ENCODE assay signal across 8 cellular contexts in the genomic region with DNA sequence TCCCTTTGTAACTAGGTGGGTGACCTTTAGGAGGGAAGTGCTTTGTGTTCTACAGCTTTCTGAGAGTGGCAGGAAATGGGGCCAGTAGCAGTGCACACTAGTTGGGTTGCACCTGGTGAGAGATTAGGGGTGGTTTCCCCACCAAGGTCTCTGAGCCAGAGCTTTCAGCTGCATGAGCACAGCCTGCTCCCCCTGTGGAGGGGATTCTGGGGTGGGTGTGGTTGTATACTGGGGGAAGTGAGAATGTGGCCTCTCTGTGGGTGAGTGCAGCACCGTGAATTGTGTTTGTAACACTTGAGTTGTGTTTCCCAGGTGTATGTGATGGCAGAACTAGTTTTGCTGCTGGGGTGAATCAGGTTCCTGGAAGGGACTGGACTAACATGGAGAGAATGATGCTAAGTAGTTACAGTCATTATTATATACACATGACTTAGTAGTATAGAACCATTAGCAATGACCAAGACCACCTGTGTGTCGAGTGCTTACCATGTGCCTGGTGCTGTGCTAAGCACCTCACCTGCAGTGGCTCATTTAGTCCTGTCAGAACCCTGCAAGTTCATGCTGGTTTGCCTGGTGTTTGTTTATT. TPM values are rescaled to one million over a fixed set of nuclear protein-coding genes. Genes with fewer than 3 reads are reported as not detected.
DNase-seq lines count a peak whose midpoint lies in the region; ATAC-seq, FAIRE-seq and TF ChIP-seq lines count a peak whose summit lies in the region.

No MANE protein-coding gene starts in this region.

- H2AFZ ChIP-seq in IMR-90 (replicated peaks; ENCODE audit: low read length, poor library complexity) = peak overlapping the region; percentile 68
- H2AFZ ChIP-seq in hepatocyte = no peak overlapping the region

- DNase-seq in GM12891 (ENCODE audit: insufficient read length, low spot score) (peak; percentile 67), IMR-90 (no peak), hepatocyte (ENCODE audit: low spot score) (peak; percentile 24), NCI-H2171 (lab: John Stamatoyannopoulos, UW) (no peak), SW480 (ENCODE audit: low spot score) (no peak)
- DNase-seq in activated T-cell treated with anti-CD3 and anti-CD28 coated beads, Interleukin-2, amount 50 U/mL, for 24 hours = peak; percentile 63
- DNase-seq in stimulated activated naive B cell treated with anti-CD40 and anti-IgM and Interleukin-4, amounts not matched to agents 10 μg/mL and 1 μg/mL and 100 μg/mL, for 72 hours = peak; percentile 93

- H4K5ac ChIP-seq in IMR-90 (ENCODE audit: low read depth, low read length) = no peak overlapping the region

- H2BK5ac ChIP-seq in IMR-90 (ENCODE audit: low read depth, low read length, poor library complexity, severe bottlenecking) = no peak overlapping the region

- peak overlapping the region; percentile 48 for H3K4ac ChIP-seq in IMR-90 (ENCODE audit: low read depth, low read length)

- H2AK5ac ChIP-seq in IMR-90 (ENCODE audit: low read depth, low read length) = no peak overlapping the region

- H3K4me3 Mint-ChIP-seq in activated T-cell treated with anti-CD3 and anti-CD28 coated beads, Interleukin-2, amount 50 U/mL, for 24 hours = peak overlapping the region; percentile 52
- peak overlapping the region; percentile 77 to 81 for H3K4me3 Mint-ChIP-seq in stimulated activated naive B cell treated with anti-CD40 and anti-IgM and Interleukin-4, amounts not matched to agents 10 μg/mL and 1 μg/mL and 100 μg/mL, for 72 hours

- H3K27me3 Mint-ChIP-seq in activated T-cell treated with anti-CD3 and anti-CD28 coated beads, Interleukin-2, amount 50 U/mL, for 24 hours = no peaks in the 10 kb centered on the region
- no peaks in the 10 kb centered on the region for H3K27me3 Mint-ChIP-seq in stimulated activated naive B cell treated with anti-CD40 and anti-IgM and Interleukin-4, amounts not matched to agents 10 μg/mL and 1 μg/mL and 100 μg/mL, for 72 hours

- CTCF ChIA-PET in IMR-90 (lab: Yijun Ruan, JAX) = interaction anchor here (1.6 to 6.7 kb wide), 5 partner anchors 9 to 130 kb away, joined by 4 to 59 read pairs (median 12); a partner anchor contains a TSS

- H3K9me3 ChIP-seq in IMR-90 (ENCODE audit: control insufficient read depth, insufficient read depth, low read length) = no peaks in the 10 kb centered on the region
- no peaks in the 10 kb centered on the region for H3K9me3 ChIP-seq in hepatocyte (ENCODE audit: low read depth)

- peak overlapping the region; percentile 36; the same call in 1 of the 2 replicates for H4K91ac ChIP-seq in IMR-90 (ENCODE audit: insufficient read depth, low read depth, low read length)

- WGBS in IMR-90 (ENCODE audit: extremely low coverage in 2 of 2, insufficient read length in 1 of 2), 2 experiments = no CpG with 5 or more reads among the region's 2 CpGs
- 73% methylated on average over 2 of the region's 2 CpGs for WGBS in hepatocyte (ENCODE audit: low lambda C conversion rate, missing lambda C conversion rate)

- H3K18ac ChIP-seq in IMR-90 (ENCODE audit: low read depth, low read length) = no peak overlapping the region

- peaks cover 4 to 43% of the 10 kb centered on the region in 2 experiments; a peak in 3 of 4 replicates for H3K79me1 ChIP-seq in IMR-90 (ENCODE audit: low read depth in 1 of 2, low read length in 2 of 2)

- dilution Hi-C loops in IMR-90 (cut with HindIII; ENCODE audit: low sequenced_read_pairs, unreplicated experiment) = loop anchor here (25.0 kb wide), 1 partner anchor 126 kb away; no protein-coding TSS in a partner anchor

- no peak overlapping the region for H2BK15ac ChIP-seq in IMR-90 (ENCODE audit: low read depth, low read length)

- intact Hi-C loops in IMR-90 (cut with micrococcal nuclease) = loop anchor here (10.0 kb wide), 1 partner anchor 209 kb away; no protein-coding TSS in a partner anchor

- H3K4me2 ChIP-seq in IMR-90 (ENCODE audit: low read depth, low read length) = no peak overlapping the region
- H3K4me2 ChIP-seq in hepatocyte = peak overlapping the region; percentile 94

- no peaks in the 10 kb centered on the region for H3K36me3 ChIP-seq in IMR-90 (ENCODE audit: control insufficient read depth, insufficient read depth, low read length)
- H3K36me3 ChIP-seq in hepatocyte (replicated peaks; ENCODE audit: insufficient read depth, low read depth) = no peaks in the 10 kb centered on the region

- H2BK120ac ChIP-seq in IMR-90 (ENCODE audit: low read depth, low read length) = peak overlapping the region; percentile 45

- H3K9ac ChIP-seq in IMR-90 (ENCODE audit: low read depth, low read length) = no peak overlapping the region

- H3K23ac ChIP-seq in IMR-90 (ENCODE audit: low read depth, low read length) = no peak overlapping the region

- ATAC-seq in GM21515 (IDR thresholded peaks at IDR 0.05; ENCODE audit: unreplicated experiment) (peak; percentile 70), IMR-90 (ENCODE audit: low read depth) (no peak)
- ATAC-seq in stimulated activated naive B cell treated with anti-CD40 and anti-IgM and Interleukin-4, amounts not matched to agents 10 μg/mL and 1 μg/mL and 100 μg/mL, for 72 hours (replicated peaks) = peak; percentile 85

- in situ Hi-C loops in IMR-90 (cut with MboI; ENCODE audit: low sequenced_read_pairs) = loop anchor here (25.0 kb wide), 1 partner anchor 476 kb away; a partner anchor contains a TSS

- H2BK20ac ChIP-seq in IMR-90 (ENCODE audit: low read depth, low read length) = 0 out of 2 replicates have a peak overlapping the region, but pooled peaks have one; percentile 9

- no peak overlapping the region for H3K4me3 ChIP-seq in IMR-90 (ENCODE audit: insufficient read depth, low read depth, low read length)
- H3K4me3 ChIP-seq in hepatocyte = no peak overlapping the region

- H4K20me1 ChIP-seq in IMR-90 (ENCODE audit: insufficient read depth, low read length) (peaks cover 14% of the 10 kb centered on the region), hepatocyte (ENCODE audit: insufficient read depth, poor library complexity, severe bottlenecking) (no peaks in the 10 kb centered on the region)

- H3K27ac ChIP-seq in IMR-90 (ENCODE audit: insufficient read depth, low read length) = no peak overlapping the region
- peak overlapping the region; percentile 93 for H3K27ac ChIP-seq in hepatocyte

- FAIRE-seq in GM12891 (lab: Jason Lieb, UNC) = peak; percentile 85

- H3K9me1 ChIP-seq in IMR-90 (ENCODE audit: insufficient read depth, low read length) = peaks cover 19% of the 10 kb centered on the region

- POLR2A ChIA-PET in IMR-90 (lab: Charles Lee; ENCODE audit: unreplicated experiment) = no interaction called here

- H4K8ac ChIP-seq in IMR-90 (ENCODE audit: low read depth in 2 of 2, low read length in 2 of 2) = peak overlapping the region in 1 of 2 experiments; percentile 12; a peak in 1 of 4 replicates

- H3K4me1 ChIP-seq in IMR-90 (ENCODE audit: control insufficient read depth, insufficient read depth, low read length) (peaks cover 23% of the 10 kb centered on the region), hepatocyte (ENCODE audit: insufficient read depth) (peaks cover 36% of the 10 kb centered on the region)

- H3K9me3 Mint-ChIP-seq in activated T-cell treated with anti-CD3 and anti-CD28 coated beads, Interleukin-2, amount 50 U/mL, for 24 hours = no peaks in the 10 kb centered on the region
- H3K9me3 Mint-ChIP-seq in stimulated activated naive B cell treated with anti-CD40 and anti-IgM and Interleukin-4, amounts not matched to agents 10 μg/mL and 1 μg/mL and 100 μg/mL, for 72 hours = no peaks in the 10 kb centered on the region

- H3K27me3 ChIP-seq in IMR-90 (ENCODE audit: control insufficient read depth, insufficient read depth, low read length) = no peaks in the 10 kb centered on the region
- no peaks in the 10 kb centered on the region for H3K27me3 ChIP-seq in hepatocyte

- TF ChIP-seq CTCF in IMR-90 (conservative IDR thresholded peaks at IDR 0.05; ENCODE audit: low read depth, low read length) (no peak), hepatocyte (IDR thresholded peaks at IDR 0.05; ENCODE audit: poor library complexity) (no peak)

- peaks cover 20% of the 10 kb centered on the region for H3K36me3 Mint-ChIP-seq in activated T-cell treated with anti-CD3 and anti-CD28 coated beads, Interleukin-2, amount 50 U/mL, for 24 hours (ENCODE audit: low read depth)
- H3K36me3 Mint-ChIP-seq in stimulated activated naive B cell treated with anti-CD40 and anti-IgM and Interleukin-4, amounts not matched to agents 10 μg/mL and 1 μg/mL and 100 μg/mL, for 72 hours = peaks cover 6 to 27% of the 10 kb centered on the region in 2 donors

- peak overlapping the region; percentile 92 for H3K27ac Mint-ChIP-seq in activated T-cell treated with anti-CD3 and anti-CD28 coated beads, Interleukin-2, amount 50 U/mL, for 24 hours
- peak overlapping the region; percentile 99 for H3K27ac Mint-ChIP-seq in stimulated activated naive B cell treated with anti-CD40 and anti-IgM and Interleukin-4, amounts not matched to agents 10 μg/mL and 1 μg/mL and 100 μg/mL, for 72 hours

- H3K9me2 ChIP-seq in hepatocyte (replicated peaks; ENCODE audit: insufficient read depth) = no peaks in the 10 kb centered on the region

- peak overlapping the region; percentile 91 for H2AK9ac ChIP-seq in IMR-90 (replicated peaks; ENCODE audit: low read depth, low read length, poor library complexity)

- H3K14ac ChIP-seq in IMR-90 (replicated peaks; ENCODE audit: low read depth, low read length) = peak overlapping the region; percentile 31; the same call in 1 of the 2 replicates

- TF ChIP-seq POLR2A in GM12891 (IDR thresholded peaks at IDR 0.05; ENCODE audit: low read depth, low read length) (no peak), IMR-90 (IDR thresholded peaks at IDR 0.05; ENCODE audit: low read depth, low read length) (no peak)

- TF ChIP-seq RAD21 in IMR-90 (IDR thresholded peaks at IDR 0.05; ENCODE audit: low read length) = no peak

- H3K79me2 ChIP-seq in hepatocyte = peaks cover 13% of the 10 kb centered on the region

- no peak overlapping the region for H3K56ac ChIP-seq in IMR-90 (ENCODE audit: extremely low read depth, insufficient read depth, low read length)

- no TSS peak for BruUV-seq in IMR-90 (replicated peaks; lab: Mats Ljungman, UMichigan)

- peaks cover 43% of the 10 kb centered on the region for H3K4me1 Mint-ChIP-seq in activated T-cell treated with anti-CD3 and anti-CD28 coated beads, Interleukin-2, amount 50 U/mL, for 24 hours (ENCODE audit: low read depth)
- H3K4me1 Mint-ChIP-seq in stimulated activated naive B cell treated with anti-CD40 and anti-IgM and Interleukin-4, amounts not matched to agents 10 μg/mL and 1 μg/mL and 100 μg/mL, for 72 hours = peaks cover 61 to 89% of the 10 kb centered on the region in 2 donors

TF ChIP-seq in GM12891, 5 proteins besides CTCF, POLR2A, EP300 and RAD21 (continues in another document):
- peak; percentile 93 for TF ChIP-seq SPI1 (IDR thresholded peaks at IDR 0.05; ENCODE audit: low read depth, low read length)
- TF ChIP-seq TAF1 (IDR thresholded peaks at IDR 0.05; ENCODE audit: low read depth, low read length) = no peak

TF ChIP-seq in IMR-90, 13 proteins besides CTCF, POLR2A, EP300 and RAD21 (continues in another document):
- no peak for TF ChIP-seq CHD1 (IDR thresholded peaks at IDR 0.05; ENCODE audit: low read depth, low read length)
- TF ChIP-seq BHLHE40 (IDR thresholded peaks at IDR 0.05; ENCODE audit: low read depth, low read length) = no peak

RNA-seq across cellular contexts. Expression of a gene that starts 11.8 kb away (rescaled TPM):
- polyA plus RNA-seq in GM12891 (2012; ENCODE audit: low read depth, missing spikeins) = 29.4 TPM
- total RNA-seq in IMR-90 (2012; rRNA removed) (24.9 and 30.8 TPM in 2 replicates), hepatocyte (90.9 and 110 TPM in 2 replicates)
- polyA plus RNA-seq in IMR-90 (2012; rRNA removed) (35.7 and 38.8 TPM in 2 replicates), hepatocyte (98.7 and 106 TPM in 2 replicates)
- polyA plus RNA-seq in IMR-90 (2012; cell fraction: cytosol; rRNA removed) = 34.7 and 72.2 TPM in 2 replicates
- 24.5 and 60.8 TPM in 2 replicates for polyA plus RNA-seq in IMR-90 (2012; cell fraction: nucleus; rRNA removed; ENCODE audit: low replicate concordance)

Comparison
In these comparisons a context has a peak if more than half of its experiments do, and no peak if none do; other contexts are left out.
1. DNase-seq: peak in GM12891 (single experiment), activated T-cell treated with anti-CD3 and anti-CD28 coated beads, Interleukin-2, amount 50 U/mL, for 24 hours (single experiment), hepatocyte (single experiment) and stimulated activated naive B cell treated with anti-CD40 and anti-IgM and Interleukin-4, amounts not matched to agents 10 μg/mL and 1 μg/mL and 100 μg/mL, for 72 hours (single experiment); none in IMR-90 (single experiment), NCI-H2171 (single experiment) and SW480 (single experiment).